In genomic region chr22:43957871-43958270, GRCh38 we compare ENCODE assay signal across 1 cellular context.
TF ChIP-seq lines count a peak whose summit lies in the region.

No MANE protein-coding gene starts in this region.

TF ChIP-seq in SK-N-SH, 30 proteins besides CTCF, POLR2A, EP300 and RAD21:
- no peak for TF ChIP-seq SIN3A (IDR thresholded peaks at IDR 0.05; ENCODE audit: borderline replicate concordance, low read depth, low read length)
- TF ChIP-seq TAF1 (IDR thresholded peaks at IDR 0.05; ENCODE audit: borderline replicate concordance, low read depth, low read length), result no peak
- TF ChIP-seq FOSL2 (IDR thresholded peaks at IDR 0.05; ENCODE audit: borderline replicate concordance, low read depth), result no peak
- no peak for TF ChIP-seq SMC3 (IDR thresholded peaks at IDR 0.05; ENCODE audit: low read depth, low read length)
- no peak for TF ChIP-seq JUND (IDR thresholded peaks at IDR 0.05)
- TF ChIP-seq ELF1 (IDR thresholded peaks at IDR 0.05), result no peak
- TF ChIP-seq RCOR1 (IDR thresholded peaks at IDR 0.05; ENCODE audit: low read length), result no peak
- no peak for TF ChIP-seq FOXM1 (IDR thresholded peaks at IDR 0.05; ENCODE audit: low read depth)
- TF ChIP-seq EZH2phosphoT487 (IDR thresholded peaks at IDR 0.05; ENCODE audit: borderline replicate concordance, low read depth), result no peak
